ENCODE assay signal across 5 cellular contexts in the genomic region with DNA sequence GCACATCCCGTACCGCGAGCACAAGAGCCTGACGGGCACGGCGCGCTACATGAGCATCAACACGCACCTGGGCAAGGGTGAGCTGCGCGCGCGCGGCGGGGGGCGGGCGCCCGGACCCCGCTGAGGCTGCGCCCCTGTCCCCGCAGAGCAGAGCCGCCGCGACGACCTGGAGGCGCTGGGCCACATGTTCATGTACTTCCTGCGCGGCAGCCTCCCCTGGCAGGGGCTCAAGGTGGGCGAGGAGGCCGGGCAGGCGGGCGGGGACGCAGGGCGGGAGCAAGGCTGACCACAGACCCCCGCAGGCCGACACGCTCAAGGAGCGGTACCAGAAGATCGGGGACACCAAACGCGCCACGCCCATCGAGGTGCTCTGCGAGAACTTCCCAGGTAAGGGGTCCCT.
"Had no signal": no experiment of that assay in that cellular context is flagged by ENCODE, and none has a peak within 500 bp of the region (broad histone marks: within the 10 kb centered on the region; RNA-seq: fewer than 3 reads in every experiment).

No MANE protein-coding gene starts in this region.

- H2AFZ ChIP-seq: GM23338 had no signal

- H3K9me3 Mint-ChIP-seq: GM23338, H9 had no signal

- H3K4me3 Mint-ChIP-seq: GM23338, H9 had no signal

- H3K4me2 ChIP-seq: GM23338 had no signal

- H3K4me3 ChIP-seq: GM23338 had no signal

- H3K27ac Mint-ChIP-seq: GM23338, H9 had no signal

- H3K4me1 Mint-ChIP-seq: GM23338, H9 had no signal

- DNase-seq: H9, HCEC 1CT, IMR-90, KBM-7 had no signal
